ENCODE assay signal across 13 cellular contexts in the genomic region with DNA sequence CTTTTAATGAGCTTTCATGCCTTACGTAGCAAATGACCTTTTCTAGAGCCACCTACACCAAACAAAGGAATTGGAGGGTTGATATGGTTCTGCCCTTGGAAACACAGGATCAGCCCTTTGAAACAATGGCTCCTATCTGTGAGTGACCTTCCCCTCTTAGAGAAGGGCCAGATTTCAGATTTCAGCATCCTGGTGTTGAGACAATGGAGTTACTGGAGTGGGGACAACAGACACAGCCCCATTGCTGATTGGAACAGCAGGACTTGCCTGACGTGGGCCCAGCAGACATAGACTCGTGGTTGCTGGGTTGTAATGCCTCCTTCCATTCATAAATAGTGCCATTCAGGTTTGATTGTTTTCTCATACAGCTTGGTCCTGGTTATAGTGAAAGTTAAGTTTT.
DNase-seq lines count a peak whose midpoint lies in the region; ATAC-seq, FAIRE-seq and TF ChIP-seq lines count a peak whose summit lies in the region.
"Had no signal": no experiment of that assay in that cellular context is flagged by ENCODE, and none has a peak within 500 bp of the region (broad histone marks: within the 10 kb centered on the region; RNA-seq: fewer than 3 reads in every experiment).

No MANE protein-coding gene starts in this region.

- ATAC-seq in HepG2 (peak; percentile 33), sciatic nerve (peak; percentile 18), HG03521 (IDR thresholded peaks at IDR 0.05; ENCODE audit: unreplicated experiment) (no peak), GM18861 (IDR thresholded peaks at IDR 0.05; ENCODE audit: unreplicated experiment) (no peak)
- ATAC-seq: activated CD8-positive, alpha-beta T cell treated with anti-CD3 and anti-CD28 coated beads for 36 hours had no signal

- no peaks in the 10 kb centered on the region for H3K9me3 ChIP-seq in GM23248 (ENCODE audit: low read depth)
- H3K9me3 ChIP-seq in HepG2 (ENCODE audit: low read length): no peaks in the 10 kb centered on the region

- H3K4me1 ChIP-seq in GM23248 (ENCODE audit: insufficient read depth): peaks cover 42% of the 10 kb centered on the region
- peaks cover 50% of the 10 kb centered on the region for H3K4me1 ChIP-seq in HepG2 (ENCODE audit: insufficient read depth, low read length)

- no peak overlapping the region for H3K4me3 ChIP-seq in GM23248
- no peak overlapping the region for H3K4me3 ChIP-seq in HepG2 (replicated peaks in 1 of 3; ENCODE audit: insufficient read depth in 1 of 3, low read depth in 2 of 3, low read length in 3 of 3)

- in situ Hi-C loops in GM23248 (cut with MboI) (no loop called here), HepG2 (cut with HindIII; ENCODE audit: extremely low pct_ligation_motif_present, low pct_unique_long_range_greater_than_20kb) (no loop called here)

- TF ChIP-seq CTCF in brain (conservative IDR thresholded peaks at IDR 0.05): no peak
- TF ChIP-seq CTCF in HepG2 (CRISPR knock-in tag; IDR thresholded peaks at IDR 0.05): no peak

- CTCF ChIA-PET in HepG2 (lab: Yijun Ruan, JAX; ENCODE audit: low intra/inter-chr PET ratio, low total read pairs): no interaction called here

- no peak for TF ChIP-seq POLR2A in HepG2 (IDR thresholded peaks at IDR 0.05; ENCODE audit: insufficient read depth in 1 of 2, low read depth in 2 of 2, low read length in 2 of 2)

- peak overlapping the region; percentile 54 for H3K27ac ChIP-seq in GM23248
- no peak overlapping the region for H3K27ac ChIP-seq in HepG2 (ENCODE audit: extremely low read length, insufficient read depth, low read length)

- WGBS in GM23248 (ENCODE audit: low coverage in 1 of 2, low lambda C conversion rate in 2 of 2, missing lambda C conversion rate in 2 of 2), 2 experiments: 67 to 68% methylated on average over 3 of the region's 3 CpGs
- 30% methylated on average over 3 of the region's 3 CpGs for whole genome bisulfite sequencing in HepG2 (ENCODE audit: low lambda C conversion rate)

- peak overlapping the region in 3 of 5 experiments; percentile 41 to 78 (median 77) for H3K27ac Mint-ChIP-seq in brain
- H3K27ac Mint-ChIP-seq: activated CD8-positive, alpha-beta T cell treated with anti-CD3 and anti-CD28 coated beads for 36 hours; B cell; T-helper 2 cell treated with Interferon-gamma antibody and Interleukin-4, amounts not matched to agents 5 μg/mL and 100 μg/mL, for 36 hours had no signal

- H4K20me1 ChIP-seq in GM23248 (ENCODE audit: insufficient read depth) (no peaks in the 10 kb centered on the region), HepG2 (ENCODE audit: insufficient read depth, low read length) (no peaks in the 10 kb centered on the region)

- no peaks in the 10 kb centered on the region for H3K9me2 ChIP-seq in GM23248 (ENCODE audit: insufficient read depth)

- H3K36me3 ChIP-seq in GM23248 (ENCODE audit: low read depth) (no peaks in the 10 kb centered on the region), HepG2 (replicated peaks in 1 of 2; ENCODE audit: control insufficient read depth in 1 of 2, insufficient read depth in 2 of 2, low read length in 2 of 2) (no peaks in the 10 kb centered on the region)

- TF ChIP-seq RAD21 in HepG2 (CRISPR knock-in tag; IDR thresholded peaks at IDR 0.05): no peak

- DNase-seq in GM23248 (no peak), HepG2 (ENCODE audit: low spot score) (peak; percentile 44), sciatic nerve (ENCODE audit: low spot score) (no peak), urothelium cell line (ENCODE audit: low spot score) (no peak), NCI-H1436 treated with DMSO at 0.1 percent for 48 hours (lab: John Stamatoyannopoulos, UW) (no peak)
- DNase-seq: activated CD8-positive, alpha-beta T cell treated with anti-CD3 and anti-CD28 coated beads for 36 hours; caudate nucleus had no signal

- no TSS peak for BruUV-seq in HepG2 (replicated peaks; lab: Mats Ljungman, UMichigan)

- TF ChIP-seq EP300 in HepG2 (IDR thresholded peaks at IDR 0.05; ENCODE audit: low read depth in 2 of 2, low read length in 2 of 2): no peak
- no peak for TF ChIP-seq EP300 in HepG2 (CRISPR knock-in tag; IDR thresholded peaks at IDR 0.05; ENCODE audit: borderline replicate concordance)

- H3K9ac ChIP-seq in GM23248 (no peak overlapping the region), HepG2 (ENCODE audit: insufficient read depth, low read depth, low read length) (no peak overlapping the region)

- peaks cover 42% of the 10 kb centered on the region for H3K4me1 Mint-ChIP-seq in brain

- H3K36me3 Mint-ChIP-seq in brain: no peaks in the 10 kb centered on the region

- peaks cover 45% of the 10 kb centered on the region for H3F3A ChIP-seq in GM23248 (ENCODE audit: insufficient read depth)

- FAIRE-seq in HepG2 (lab: Jason Lieb, UNC) (no peak), urothelium cell line (lab: Jason Lieb, UNC) (no peak)
- FAIRE-seq: GM12892 had no signal

- peak overlapping the region; percentile 68 for H3K4me2 ChIP-seq in GM23248 (ENCODE audit: unreplicated experiment)
- H3K4me2 ChIP-seq in HepG2 (ENCODE audit: low read depth, low read length): peak overlapping the region; percentile 48

- POLR2A ChIA-PET in HepG2 (lab: Yijun Ruan, JAX): no interaction called here

- H3K79me2 ChIP-seq in GM23248 (ENCODE audit: insufficient read depth) (peaks cover 69% of the 10 kb centered on the region), HepG2 (ENCODE audit: insufficient read depth, low read length) (no peaks in the 10 kb centered on the region)

- no peaks in the 10 kb centered on the region for H3K27me3 ChIP-seq in GM23248 (replicated peaks; ENCODE audit: insufficient read depth)
- H3K27me3 ChIP-seq in HepG2 (ENCODE audit: control insufficient read depth in 1 of 2, insufficient read depth in 2 of 2, low read length in 2 of 2): no peaks in the 10 kb centered on the region

- H3K9me3 Mint-ChIP-seq in brain: no peaks in the 10 kb centered on the region
- H3K9me3 Mint-ChIP-seq: activated CD8-positive, alpha-beta T cell treated with anti-CD3 and anti-CD28 coated beads for 36 hours; T-helper 2 cell treated with Interferon-gamma antibody and Interleukin-4, amounts not matched to agents 5 μg/mL and 100 μg/mL, for 36 hours had no signal

- intact Hi-C loops in HepG2 (cut with micrococcal nuclease; ENCODE audit: unreplicated experiment) (loop anchor here (2.0 to 5.0 kb wide), 2 partner anchors 81 to 88 kb away; no protein-coding TSS in a partner anchor), sciatic nerve (cut with DNase I) (no loop called here)

- peaks cover 9% of the 10 kb centered on the region for H3K27me3 Mint-ChIP-seq in brain
- H3K27me3 Mint-ChIP-seq: activated CD8-positive, alpha-beta T cell treated with anti-CD3 and anti-CD28 coated beads for 36 hours; B cell had no signal

- H2AFZ ChIP-seq in GM23248 (no peak overlapping the region), HepG2 (ENCODE audit: low read length) (no peak overlapping the region)

- no peak overlapping the region for H3K4me3 Mint-ChIP-seq in brain
- H3K4me3 Mint-ChIP-seq: activated CD8-positive, alpha-beta T cell treated with anti-CD3 and anti-CD28 coated beads for 36 hours; B cell; T-helper 2 cell treated with Interferon-gamma antibody and Interleukin-4, amounts not matched to agents 5 μg/mL and 100 μg/mL, for 36 hours had no signal

TF ChIP-seq in HepG2, 621 proteins besides CTCF, POLR2A, EP300 and RAD21 (continues in another document):
- TF ChIP-seq, protein P1, sequence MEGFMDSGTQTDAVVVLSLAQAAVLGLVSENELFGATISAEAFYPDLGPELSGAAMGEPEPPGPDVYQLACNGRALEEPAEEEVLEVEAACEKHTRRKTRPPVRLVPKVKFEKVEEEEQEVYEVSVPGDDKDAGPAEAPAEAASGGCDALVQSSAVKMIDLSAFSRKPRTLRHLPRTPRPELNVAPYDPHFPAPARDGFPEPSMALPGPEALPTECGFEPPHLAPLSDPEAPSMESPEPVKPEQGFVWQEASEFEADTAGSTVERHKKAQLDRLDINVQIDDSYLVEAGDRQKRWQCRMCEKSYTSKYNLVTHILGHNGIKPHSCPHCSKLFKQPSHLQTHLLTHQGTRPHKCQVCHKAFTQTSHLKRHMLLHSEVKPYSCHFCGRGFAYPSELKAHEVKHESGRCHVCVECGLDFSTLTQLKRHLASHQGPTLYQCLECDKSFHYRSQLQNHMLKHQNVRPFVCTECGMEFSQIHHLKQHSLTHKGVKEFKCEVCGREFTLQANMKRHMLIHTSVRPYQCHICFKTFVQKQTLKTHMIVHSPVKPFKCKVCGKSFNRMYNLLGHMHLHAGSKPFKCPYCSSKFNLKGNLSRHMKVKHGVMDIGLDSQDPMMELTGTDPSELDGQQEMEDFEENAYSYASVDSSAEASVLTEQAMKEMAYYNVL (CRISPR knock-in tag; IDR thresholded peaks at IDR 0.05; ENCODE audit: borderline replicate concordance): no peak
- TF ChIP-seq SOX13 (IDR thresholded peaks at IDR 0.05): no peak
- peak in 1 of 2 experiments; percentile 83; a peak in 2 of 4 replicates for TF ChIP-seq SOX13 (CRISPR knock-in tag; conservative IDR thresholded peaks at IDR 0.05 in 1 of 2, IDR thresholded peaks at IDR 0.05 in 1 of 2)
- peak; percentile 54; the same call in 1 of the 2 replicates for TF ChIP-seq GFI1 (CRISPR knock-in tag; IDR thresholded peaks at IDR 0.05; ENCODE audit: borderline replicate concordance)
- no peak for TF ChIP-seq CREB1 (IDR thresholded peaks at IDR 0.05)
- TF ChIP-seq CREB1 (CRISPR knock-in tag; IDR thresholded peaks at IDR 0.05): no peak
- peak; percentile 40 for TF ChIP-seq SOX5 (CRISPR knock-in tag; IDR thresholded peaks at IDR 0.05; ENCODE audit: borderline replicate concordance)

Comparison
In these comparisons a context has a peak if more than half of its experiments do, and no peak if none do; other contexts are left out.
1. ATAC-seq: peak in HepG2 (single experiment) and sciatic nerve (single experiment); none in HG03521 (single experiment) and GM18861 (single experiment).